ENCODE assay signal across 8 cellular contexts in the genomic region with DNA sequence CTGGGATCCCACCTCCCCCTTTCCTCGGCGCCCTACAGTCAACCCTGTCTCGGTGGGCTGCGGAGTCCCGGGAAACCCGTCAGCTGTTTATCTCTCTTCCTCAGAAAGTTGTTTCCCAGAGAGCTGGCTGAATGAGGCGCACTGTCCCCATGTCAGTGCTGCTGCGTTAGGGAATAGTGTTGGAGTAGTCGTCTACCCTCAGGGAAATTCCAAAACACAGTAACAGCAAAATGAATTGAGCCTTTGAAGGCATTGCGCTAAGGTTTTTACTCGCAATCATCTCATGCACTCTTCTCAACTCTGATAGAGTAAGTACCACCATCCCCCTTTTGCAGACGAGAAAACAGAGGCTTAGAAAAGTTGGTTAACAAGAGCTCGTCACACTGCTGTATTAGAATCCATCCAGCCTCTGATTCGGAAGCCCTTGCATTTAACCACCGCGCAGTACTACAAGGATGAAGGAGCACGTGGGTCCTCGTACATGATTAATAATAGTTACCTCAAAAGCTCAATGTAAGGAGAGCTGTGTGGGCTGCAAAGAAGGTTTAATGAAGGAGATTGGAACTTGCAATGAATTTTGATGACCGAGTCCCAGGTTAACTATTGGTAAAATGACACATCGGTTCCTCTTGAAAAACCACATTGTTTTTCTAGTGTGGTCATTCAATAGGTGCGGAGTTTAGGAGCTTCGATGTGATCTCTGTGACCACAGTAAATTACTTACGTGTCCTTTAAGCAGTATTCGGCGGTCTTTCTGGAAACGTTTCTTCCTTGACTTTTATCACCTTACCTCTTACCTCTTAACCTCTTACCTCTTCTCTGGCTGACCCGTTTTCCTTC. TPM values are rescaled to one million over a fixed set of nuclear protein-coding genes. Genes with fewer than 3 reads are reported as not detected.
DNase-seq lines count a peak whose midpoint lies in the region; ATAC-seq and TF ChIP-seq lines count a peak whose summit lies in the region.

No MANE protein-coding gene starts in this region.

- H3K4me2 ChIP-seq in PC-9, result peak overlapping the region; percentile 74

- peaks cover 25% of the 10 kb centered on the region for H3K4me1 ChIP-seq in PC-9 (replicated peaks; ENCODE audit: insufficient read depth)
- H3K4me1 ChIP-seq in breast epithelium, result no peaks in the 10 kb centered on the region

- peak overlapping the region; percentile 92 for H2AFZ ChIP-seq in PC-9

- TF ChIP-seq POLR2A in breast epithelium (IDR thresholded peaks at IDR 0.05), result no peak

- POLR2A ChIA-PET in PC-9 (lab: Charles Lee; ENCODE audit: unreplicated experiment), result interaction anchor here (0.6 to 0.7 kb wide), 3 partner anchors 83 to 217 kb away, joined by 3 to 13 read pairs (median 11); no protein-coding TSS in a partner anchor

- TSS peak; percentile 50 for BruUV-seq in PC-9 (replicated peaks; lab: Mats Ljungman, UMichigan)

- peak; percentile 6 for DNase-seq in activated CD4-positive, CD25-positive, alpha-beta regulatory T cell treated with anti-CD3 and anti-CD28 coated beads, Interleukin-2, amount 50 U/mL, for 16 hours (ENCODE audit: low read depth, low spot score)
- no peak for DNase-seq in activated CD4-positive, CD25-positive, alpha-beta regulatory T cell (lab: John Stamatoyannopoulos, UW)
- DNase-seq in PC-9 (peak; percentile 6 to 69), breast epithelium (ENCODE audit: low spot score in 2 of 2) (no peak), kidney tubule cell (ENCODE audit: low spot score) (peak; percentile 88), mucosa of gallbladder (ENCODE audit: low spot score) (no peak)
- DNase-seq in stimulated activated naive CD4-positive, alpha-beta T cell treated with Interleukin-2 at 50 U/mL for 16 hours (lab: John Stamatoyannopoulos, UW), result peak; percentile 13

- peaks cover 5% of the 10 kb centered on the region; the same call in 1 of the 2 replicates for H3K9me2 ChIP-seq in PC-9 (ENCODE audit: insufficient read depth)

- no peaks in the 10 kb centered on the region for H3K9me3 ChIP-seq in PC-9 (ENCODE audit: insufficient read depth, low read depth)
- no peaks in the 10 kb centered on the region for H3K9me3 ChIP-seq in breast epithelium

- H3K4me3 ChIP-seq in PC-9, result peak overlapping the region; percentile 73
- peak overlapping the region; percentile 83 to 97 (median 95) for H3K4me3 ChIP-seq in breast epithelium

- H3K27ac ChIP-seq in PC-9 (peak overlapping the region; percentile 32), breast epithelium (peak overlapping the region; percentile 94 to 97)

- intact Hi-C loops in PC-9 (cut with micrococcal nuclease; ENCODE audit: unreplicated experiment) (no loop called here), breast epithelium (cut with DNase I; ENCODE audit: low total_unique reads) (no loop called here)

- H3K36me3 ChIP-seq in PC-9 (ENCODE audit: low read depth) (no peaks in the 10 kb centered on the region), breast epithelium (no peaks in the 10 kb centered on the region)

- H3F3A ChIP-seq in PC-9 (ENCODE audit: insufficient read depth, low read depth), result peaks cover 21% of the 10 kb centered on the region

- no peak for TF ChIP-seq CTCF in PC-9 (conservative IDR thresholded peaks at IDR 0.05)
- TF ChIP-seq CTCF in breast epithelium (IDR thresholded peaks at IDR 0.05), result no peak

- peaks cover 21% of the 10 kb centered on the region for H3K79me2 ChIP-seq in PC-9 (ENCODE audit: low read depth)

- CTCF ChIA-PET in PC-9 (lab: Charles Lee), result no interaction called here

- peak; percentile 0 for ATAC-seq in HG02571 (IDR thresholded peaks at IDR 0.05; ENCODE audit: unreplicated experiment)

- no peaks in the 10 kb centered on the region for H3K27me3 ChIP-seq in PC-9 (ENCODE audit: insufficient read depth, low read depth)
- no peaks in the 10 kb centered on the region for H3K27me3 ChIP-seq in breast epithelium

- no peaks in the 10 kb centered on the region for H4K20me1 ChIP-seq in PC-9 (ENCODE audit: insufficient read depth)

RNA-seq across cellular contexts. Expression of a gene that starts 0.8 kb away (rescaled TPM):
- total RNA-seq in PC-9 (2021) (10.3 and 14.5 TPM in 2 replicates), breast epithelium (10 to 100 TPM; 42.3 to 44.5 (median 43.2) TPM), mucosa of gallbladder (40.5 TPM)

Comparison
In these comparisons a context has a peak if more than half of its experiments do, and no peak if none do; other contexts are left out.
1. DNase-seq: peak in activated CD4-positive, CD25-positive, alpha-beta regulatory T cell treated with anti-CD3 and anti-CD28 coated beads, Interleukin-2, amount 50 U/mL, for 16 hours (single experiment), PC-9 (2 of 2), kidney tubule cell (single experiment) and stimulated activated naive CD4-positive, alpha-beta T cell treated with Interleukin-2 at 50 U/mL for 16 hours (single experiment); none in activated CD4-positive, CD25-positive, alpha-beta regulatory T cell (0 of 4), breast epithelium (0 of 2) and mucosa of gallbladder (single experiment).